Comparison of ENCODE assay signal across 1 cellular context in the genomic region with DNA sequence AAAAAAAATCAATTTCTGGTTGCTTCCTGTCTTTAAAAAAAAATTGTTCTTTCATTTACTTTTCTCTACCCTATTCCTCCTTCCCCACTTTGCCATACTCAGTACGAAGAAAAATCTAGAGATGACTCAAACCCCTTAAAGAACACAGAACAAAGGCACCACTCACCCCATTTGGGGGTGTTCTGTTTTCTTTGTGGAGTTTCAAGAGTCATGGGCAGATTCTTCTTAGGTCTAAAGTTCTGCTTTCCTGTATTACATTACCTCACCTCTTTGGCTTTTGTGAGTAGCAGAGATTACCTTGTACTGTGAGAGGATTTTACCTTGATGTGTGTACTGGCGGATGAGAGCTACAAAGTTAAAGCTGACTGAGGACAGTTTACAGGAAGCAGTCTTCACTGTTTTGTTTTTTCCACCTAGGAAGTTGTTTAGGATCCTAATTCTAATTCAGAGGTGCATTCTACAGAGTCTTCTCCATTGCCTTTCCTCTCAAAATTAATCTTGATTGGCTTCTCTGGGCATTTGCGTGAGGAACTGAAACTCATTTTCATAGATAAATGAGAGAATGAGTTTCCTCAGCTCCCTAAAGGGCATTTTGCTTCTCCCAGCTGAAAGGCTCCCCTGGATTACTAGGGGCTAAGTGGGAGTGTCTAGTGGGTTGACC.
A peak's percentile ranks its signal among the peaks of the same experiment; 100 is the strongest.
TF ChIP-seq lines count a peak whose summit lies in the region.

No MANE protein-coding gene starts in this region.

TF ChIP-seq in HepG2, 621 proteins besides CTCF, POLR2A, EP300 and RAD21 (continued from another document and continues in another):
- TF ChIP-seq, protein P1, sequence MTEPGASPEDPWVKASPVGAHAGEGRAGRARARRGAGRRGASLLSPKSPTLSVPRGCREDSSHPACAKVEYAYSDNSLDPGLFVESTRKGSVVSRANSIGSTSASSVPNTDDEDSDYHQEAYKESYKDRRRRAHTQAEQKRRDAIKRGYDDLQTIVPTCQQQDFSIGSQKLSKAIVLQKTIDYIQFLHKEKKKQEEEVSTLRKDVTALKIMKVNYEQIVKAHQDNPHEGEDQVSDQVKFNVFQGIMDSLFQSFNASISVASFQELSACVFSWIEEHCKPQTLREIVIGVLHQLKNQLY (CRISPR knock-in tag; IDR thresholded peaks at IDR 0.05): no peak
- no peak for TF ChIP-seq MBNL3 (CRISPR knock-in tag; conservative IDR thresholded peaks at IDR 0.05)
- TF ChIP-seq ZNF337 (CRISPR knock-in tag; IDR thresholded peaks at IDR 0.05; ENCODE audit: borderline replicate concordance, low read depth): no peak
- TF ChIP-seq ZBTB42 (CRISPR knock-in tag; IDR thresholded peaks at IDR 0.05): no peak
- TF ChIP-seq SMYD3 (CRISPR knock-in tag; IDR thresholded peaks at IDR 0.05): no peak
- no peak for TF ChIP-seq RFX5 (IDR thresholded peaks at IDR 0.05; ENCODE audit: low read depth, low read length)
- TF ChIP-seq, protein P2, sequence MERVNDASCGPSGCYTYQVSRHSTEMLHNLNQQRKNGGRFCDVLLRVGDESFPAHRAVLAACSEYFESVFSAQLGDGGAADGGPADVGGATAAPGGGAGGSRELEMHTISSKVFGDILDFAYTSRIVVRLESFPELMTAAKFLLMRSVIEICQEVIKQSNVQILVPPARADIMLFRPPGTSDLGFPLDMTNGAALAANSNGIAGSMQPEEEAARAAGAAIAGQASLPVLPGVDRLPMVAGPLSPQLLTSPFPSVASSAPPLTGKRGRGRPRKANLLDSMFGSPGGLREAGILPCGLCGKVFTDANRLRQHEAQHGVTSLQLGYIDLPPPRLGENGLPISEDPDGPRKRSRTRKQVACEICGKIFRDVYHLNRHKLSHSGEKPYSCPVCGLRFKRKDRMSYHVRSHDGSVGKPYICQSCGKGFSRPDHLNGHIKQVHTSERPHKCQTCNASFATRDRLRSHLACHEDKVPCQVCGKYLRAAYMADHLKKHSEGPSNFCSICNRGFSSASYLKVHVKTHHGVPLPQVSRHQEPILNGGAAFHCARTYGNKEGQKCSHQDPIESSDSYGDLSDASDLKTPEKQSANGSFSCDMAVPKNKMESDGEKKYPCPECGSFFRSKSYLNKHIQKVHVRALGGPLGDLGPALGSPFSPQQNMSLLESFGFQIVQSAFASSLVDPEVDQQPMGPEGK (CRISPR knock-in tag; IDR thresholded peaks at IDR 0.05): 0 out of 2 replicates have a peak, but pooled peaks have one; percentile 10
- TF ChIP-seq, protein P3, sequence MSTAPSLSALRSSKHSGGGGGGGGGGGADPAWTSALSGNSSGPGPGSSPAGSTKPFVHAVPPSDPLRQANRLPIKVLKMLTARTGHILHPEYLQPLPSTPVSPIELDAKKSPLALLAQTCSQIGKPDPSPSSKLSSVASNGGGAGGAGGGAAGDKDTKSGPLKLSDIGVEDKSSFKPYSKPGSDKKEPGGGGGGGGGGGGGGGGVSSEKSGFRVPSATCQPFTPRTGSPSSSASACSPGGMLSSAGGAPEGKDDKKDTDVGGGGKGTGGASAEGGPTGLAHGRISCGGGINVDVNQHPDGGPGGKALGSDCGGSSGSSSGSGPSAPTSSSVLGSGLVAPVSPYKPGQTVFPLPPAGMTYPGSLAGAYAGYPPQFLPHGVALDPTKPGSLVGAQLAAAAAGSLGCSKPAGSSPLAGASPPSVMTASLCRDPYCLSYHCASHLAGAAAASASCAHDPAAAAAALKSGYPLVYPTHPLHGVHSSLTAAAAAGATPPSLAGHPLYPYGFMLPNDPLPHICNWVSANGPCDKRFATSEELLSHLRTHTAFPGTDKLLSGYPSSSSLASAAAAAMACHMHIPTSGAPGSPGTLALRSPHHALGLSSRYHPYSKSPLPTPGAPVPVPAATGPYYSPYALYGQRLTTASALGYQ (CRISPR knock-in tag; IDR thresholded peaks at IDR 0.05): 0 out of 2 replicates have a peak, but pooled peaks have one; percentile 22
- no peak for TF ChIP-seq IRX3 (CRISPR knock-in tag; IDR thresholded peaks at IDR 0.05; ENCODE audit: borderline replicate concordance, low read depth)
- no peak for TF ChIP-seq ZNF607 (CRISPR knock-in tag; IDR thresholded peaks at IDR 0.05; ENCODE audit: borderline replicate concordance)
- no peak; the same call in 1 of the 2 replicates for TF ChIP-seq ZNF652 (CRISPR knock-in tag; IDR thresholded peaks at IDR 0.05; ENCODE audit: borderline replicate concordance, low read depth)
- no peak for TF ChIP-seq ZNF556 (CRISPR knock-in tag; IDR thresholded peaks at IDR 0.05; ENCODE audit: borderline replicate concordance)
- no peak for TF ChIP-seq ZNF326 (CRISPR knock-in tag; IDR thresholded peaks at IDR 0.05; ENCODE audit: borderline replicate concordance)
- TF ChIP-seq ZMYM4 (CRISPR knock-in tag; IDR thresholded peaks at IDR 0.05): no peak; the same call in 1 of the 2 replicates
- TF ChIP-seq NFE2L1 (CRISPR knock-in tag; IDR thresholded peaks at IDR 0.05; ENCODE audit: borderline replicate concordance): no peak
- TF ChIP-seq, protein P4, sequence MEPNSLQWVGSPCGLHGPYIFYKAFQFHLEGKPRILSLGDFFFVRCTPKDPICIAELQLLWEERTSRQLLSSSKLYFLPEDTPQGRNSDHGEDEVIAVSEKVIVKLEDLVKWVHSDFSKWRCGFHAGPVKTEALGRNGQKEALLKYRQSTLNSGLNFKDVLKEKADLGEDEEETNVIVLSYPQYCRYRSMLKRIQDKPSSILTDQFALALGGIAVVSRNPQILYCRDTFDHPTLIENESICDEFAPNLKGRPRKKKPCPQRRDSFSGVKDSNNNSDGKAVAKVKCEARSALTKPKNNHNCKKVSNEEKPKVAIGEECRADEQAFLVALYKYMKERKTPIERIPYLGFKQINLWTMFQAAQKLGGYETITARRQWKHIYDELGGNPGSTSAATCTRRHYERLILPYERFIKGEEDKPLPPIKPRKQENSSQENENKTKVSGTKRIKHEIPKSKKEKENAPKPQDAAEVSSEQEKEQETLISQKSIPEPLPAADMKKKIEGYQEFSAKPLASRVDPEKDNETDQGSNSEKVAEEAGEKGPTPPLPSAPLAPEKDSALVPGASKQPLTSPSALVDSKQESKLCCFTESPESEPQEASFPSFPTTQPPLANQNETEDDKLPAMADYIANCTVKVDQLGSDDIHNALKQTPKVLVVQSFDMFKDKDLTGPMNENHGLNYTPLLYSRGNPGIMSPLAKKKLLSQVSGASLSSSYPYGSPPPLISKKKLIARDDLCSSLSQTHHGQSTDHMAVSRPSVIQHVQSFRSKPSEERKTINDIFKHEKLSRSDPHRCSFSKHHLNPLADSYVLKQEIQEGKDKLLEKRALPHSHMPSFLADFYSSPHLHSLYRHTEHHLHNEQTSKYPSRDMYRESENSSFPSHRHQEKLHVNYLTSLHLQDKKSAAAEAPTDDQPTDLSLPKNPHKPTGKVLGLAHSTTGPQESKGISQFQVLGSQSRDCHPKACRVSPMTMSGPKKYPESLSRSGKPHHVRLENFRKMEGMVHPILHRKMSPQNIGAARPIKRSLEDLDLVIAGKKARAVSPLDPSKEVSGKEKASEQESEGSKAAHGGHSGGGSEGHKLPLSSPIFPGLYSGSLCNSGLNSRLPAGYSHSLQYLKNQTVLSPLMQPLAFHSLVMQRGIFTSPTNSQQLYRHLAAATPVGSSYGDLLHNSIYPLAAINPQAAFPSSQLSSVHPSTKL (CRISPR knock-in tag; IDR thresholded peaks at IDR 0.05): peak; percentile 76
- no peak for TF ChIP-seq ZNF256 (CRISPR knock-in tag; conservative IDR thresholded peaks at IDR 0.05)
- TF ChIP-seq KMT2A (CRISPR knock-in tag; IDR thresholded peaks at IDR 0.05): no peak; the same call in 1 of the 2 replicates
- TF ChIP-seq ZNF780A (CRISPR knock-in tag; IDR thresholded peaks at IDR 0.05): no peak
- TF ChIP-seq ZNF232 (CRISPR knock-in tag; IDR thresholded peaks at IDR 0.05; ENCODE audit: borderline replicate concordance): no peak
- TF ChIP-seq PHF21A (CRISPR knock-in tag; IDR thresholded peaks at IDR 0.05): peak; percentile 60; the same call in 1 of the 2 replicates
- no peak for TF ChIP-seq ZNF260 (CRISPR knock-in tag; IDR thresholded peaks at IDR 0.05; ENCODE audit: borderline replicate concordance, low read depth)
- TF ChIP-seq NFE2L2 (IDR thresholded peaks at IDR 0.05; ENCODE audit: low read length): no peak
- no peak for TF ChIP-seq ZNF839 (CRISPR knock-in tag; IDR thresholded peaks at IDR 0.05; ENCODE audit: borderline replicate concordance)
- TF ChIP-seq ZNF180 (CRISPR knock-in tag; IDR thresholded peaks at IDR 0.05; ENCODE audit: borderline replicate concordance, low read depth): no peak
- TF ChIP-seq ZFP36 (IDR thresholded peaks at IDR 0.05; ENCODE audit: borderline replicate concordance, low read depth, low read length, partially characterized antibody): no peak
- TF ChIP-seq, protein P5, sequence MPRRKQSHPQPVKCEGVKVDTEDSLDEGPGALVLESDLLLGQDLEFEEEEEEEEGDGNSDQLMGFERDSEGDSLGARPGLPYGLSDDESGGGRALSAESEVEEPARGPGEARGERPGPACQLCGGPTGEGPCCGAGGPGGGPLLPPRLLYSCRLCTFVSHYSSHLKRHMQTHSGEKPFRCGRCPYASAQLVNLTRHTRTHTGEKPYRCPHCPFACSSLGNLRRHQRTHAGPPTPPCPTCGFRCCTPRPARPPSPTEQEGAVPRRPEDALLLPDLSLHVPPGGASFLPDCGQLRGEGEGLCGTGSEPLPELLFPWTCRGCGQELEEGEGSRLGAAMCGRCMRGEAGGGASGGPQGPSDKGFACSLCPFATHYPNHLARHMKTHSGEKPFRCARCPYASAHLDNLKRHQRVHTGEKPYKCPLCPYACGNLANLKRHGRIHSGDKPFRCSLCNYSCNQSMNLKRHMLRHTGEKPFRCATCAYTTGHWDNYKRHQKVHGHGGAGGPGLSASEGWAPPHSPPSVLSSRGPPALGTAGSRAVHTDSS (CRISPR knock-in tag; conservative IDR thresholded peaks at IDR 0.05): no peak
- TF ChIP-seq CCDC6 (CRISPR knock-in tag; IDR thresholded peaks at IDR 0.05): no peak
- TF ChIP-seq RARA (CRISPR knock-in tag; IDR thresholded peaks at IDR 0.05): peak; percentile 29; the same call in 1 of the 2 replicates
- no peak for TF ChIP-seq RBM39 (IDR thresholded peaks at IDR 0.05; ENCODE audit: low read depth, low read length, poor library complexity, severe bottlenecking)
- TF ChIP-seq ZNF20 (CRISPR knock-in tag; IDR thresholded peaks at IDR 0.05): no peak
- TF ChIP-seq, protein P6, sequence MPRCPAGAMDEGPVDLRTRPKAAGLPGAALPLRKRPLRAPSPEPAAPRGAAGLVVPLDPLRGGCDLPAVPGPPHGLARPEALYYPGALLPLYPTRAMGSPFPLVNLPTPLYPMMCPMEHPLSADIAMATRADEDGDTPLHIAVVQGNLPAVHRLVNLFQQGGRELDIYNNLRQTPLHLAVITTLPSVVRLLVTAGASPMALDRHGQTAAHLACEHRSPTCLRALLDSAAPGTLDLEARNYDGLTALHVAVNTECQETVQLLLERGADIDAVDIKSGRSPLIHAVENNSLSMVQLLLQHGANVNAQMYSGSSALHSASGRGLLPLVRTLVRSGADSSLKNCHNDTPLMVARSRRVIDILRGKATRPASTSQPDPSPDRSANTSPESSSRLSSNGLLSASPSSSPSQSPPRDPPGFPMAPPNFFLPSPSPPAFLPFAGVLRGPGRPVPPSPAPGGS (CRISPR knock-in tag; IDR thresholded peaks at IDR 0.05): no peak
- TF ChIP-seq LCORL (IDR thresholded peaks at IDR 0.05): no peak
- TF ChIP-seq LCORL (CRISPR knock-in tag; IDR thresholded peaks at IDR 0.05): peak; percentile 48; the same call in 1 of the 2 replicates
- TF ChIP-seq, protein P7, sequence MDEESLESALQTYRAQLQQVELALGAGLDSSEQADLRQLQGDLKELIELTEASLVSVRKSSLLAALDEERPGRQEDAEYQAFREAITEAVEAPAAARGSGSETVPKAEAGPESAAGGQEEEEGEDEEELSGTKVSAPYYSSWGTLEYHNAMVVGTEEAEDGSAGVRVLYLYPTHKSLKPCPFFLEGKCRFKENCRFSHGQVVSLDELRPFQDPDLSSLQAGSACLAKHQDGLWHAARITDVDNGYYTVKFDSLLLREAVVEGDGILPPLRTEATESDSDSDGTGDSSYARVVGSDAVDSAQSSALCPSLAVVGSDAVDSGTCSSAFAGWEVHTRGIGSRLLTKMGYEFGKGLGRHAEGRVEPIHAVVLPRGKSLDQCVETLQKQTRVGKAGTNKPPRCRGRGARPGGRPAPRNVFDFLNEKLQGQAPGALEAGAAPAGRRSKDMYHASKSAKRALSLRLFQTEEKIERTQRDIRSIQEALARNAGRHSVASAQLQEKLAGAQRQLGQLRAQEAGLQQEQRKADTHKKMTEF (CRISPR knock-in tag; IDR thresholded peaks at IDR 0.05): peak; percentile 62; the same call in 1 of the 2 replicates
- no peak for TF ChIP-seq ZNF75D (CRISPR knock-in tag; IDR thresholded peaks at IDR 0.05; ENCODE audit: borderline replicate concordance)
- TF ChIP-seq ZNF225 (CRISPR knock-in tag; IDR thresholded peaks at IDR 0.05): no peak
- TF ChIP-seq JUN (CRISPR knock-in tag; IDR thresholded peaks at IDR 0.05): peak; percentile 88
- TF ChIP-seq KLF12 (CRISPR knock-in tag; IDR thresholded peaks at IDR 0.05; ENCODE audit: borderline replicate concordance): no peak
- TF ChIP-seq ZBTB3 (CRISPR knock-in tag; IDR thresholded peaks at IDR 0.05; ENCODE audit: borderline replicate concordance, low read depth): no peak
- no peak for TF ChIP-seq RFXAP (CRISPR knock-in tag; IDR thresholded peaks at IDR 0.05; ENCODE audit: borderline replicate concordance)
- no peak for TF ChIP-seq HOXD1 (CRISPR knock-in tag; IDR thresholded peaks at IDR 0.05)
- TF ChIP-seq, protein P8, sequence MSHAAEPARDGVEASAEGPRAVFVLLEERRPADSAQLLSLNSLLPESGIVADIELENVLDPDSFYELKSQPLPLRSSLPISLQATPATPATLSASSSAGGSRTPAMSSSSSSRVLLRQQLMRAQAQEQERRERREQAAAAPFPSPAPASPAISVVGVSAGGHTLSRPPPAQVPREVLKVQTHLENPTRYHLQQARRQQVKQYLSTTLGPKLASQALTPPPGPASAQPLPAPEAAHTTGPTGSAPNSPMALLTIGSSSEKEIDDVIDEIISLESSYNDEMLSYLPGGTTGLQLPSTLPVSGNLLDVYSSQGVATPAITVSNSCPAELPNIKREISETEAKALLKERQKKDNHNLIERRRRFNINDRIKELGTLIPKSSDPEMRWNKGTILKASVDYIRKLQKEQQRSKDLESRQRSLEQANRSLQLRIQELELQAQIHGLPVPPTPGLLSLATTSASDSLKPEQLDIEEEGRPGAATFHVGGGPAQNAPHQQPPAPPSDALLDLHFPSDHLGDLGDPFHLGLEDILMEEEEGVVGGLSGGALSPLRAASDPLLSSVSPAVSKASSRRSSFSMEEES (CRISPR knock-in tag; IDR thresholded peaks at IDR 0.05): no peak
- no peak for TF ChIP-seq SMARCC2 (IDR thresholded peaks at IDR 0.05)
- TF ChIP-seq, protein P9, sequence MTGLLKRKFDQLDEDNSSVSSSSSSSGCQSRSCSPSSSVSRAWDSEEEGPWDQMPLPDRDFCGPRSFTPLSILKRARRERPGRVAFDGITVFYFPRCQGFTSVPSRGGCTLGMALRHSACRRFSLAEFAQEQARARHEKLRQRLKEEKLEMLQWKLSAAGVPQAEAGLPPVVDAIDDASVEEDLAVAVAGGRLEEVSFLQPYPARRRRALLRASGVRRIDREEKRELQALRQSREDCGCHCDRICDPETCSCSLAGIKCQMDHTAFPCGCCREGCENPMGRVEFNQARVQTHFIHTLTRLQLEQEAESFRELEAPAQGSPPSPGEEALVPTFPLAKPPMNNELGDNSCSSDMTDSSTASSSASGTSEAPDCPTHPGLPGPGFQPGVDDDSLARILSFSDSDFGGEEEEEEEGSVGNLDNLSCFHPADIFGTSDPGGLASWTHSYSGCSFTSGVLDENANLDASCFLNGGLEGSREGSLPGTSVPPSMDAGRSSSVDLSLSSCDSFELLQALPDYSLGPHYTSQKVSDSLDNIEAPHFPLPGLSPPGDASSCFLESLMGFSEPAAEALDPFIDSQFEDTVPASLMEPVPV (CRISPR knock-in tag; IDR thresholded peaks at IDR 0.05): no peak
- TF ChIP-seq KDM2A (CRISPR knock-in tag; IDR thresholded peaks at IDR 0.05; ENCODE audit: borderline replicate concordance, low read depth): no peak
- no peak for TF ChIP-seq NR2C2 (CRISPR knock-in tag; IDR thresholded peaks at IDR 0.05; ENCODE audit: borderline replicate concordance)
- TF ChIP-seq CCAR2 (optimal IDR thresholded peaks at IDR 0.05; ENCODE audit: low read depth, low read length): no peak
